20 cellular contexts compared by ENCODE assay signal in genomic region chr2:241194811-241195210, GRCh38.
"Had no signal": no experiment of that assay in that cellular context is flagged by ENCODE, and none has a peak within 500 bp of the region (broad histone marks: within the 10 kb centered on the region; RNA-seq: fewer than 3 reads in every experiment).

No MANE protein-coding gene starts in this region.

- H3K4me3 ChIP-seq: breast epithelium, K562, SK-N-MC had no signal

- ATAC-seq: activated CD4-positive, alpha-beta T cell treated with anti-CD3 and anti-CD28 coated beads for 36 hours; activated CD8-positive, alpha-beta T cell treated with anti-CD3 and anti-CD28 coated beads, Interleukin-2, amount 10 ng/mL, durations not matched to agents 7 days and 5 days; K562 had no signal

- DNase-seq: activated CD4-positive, alpha-beta T cell treated with anti-CD3 and anti-CD28 coated beads for 36 hours; activated CD8-positive, alpha-beta memory T cell treated with anti-CD3 and anti-CD28 coated beads, Interleukin-2, amount 50 U/mL, for 48 hours; activated CD8-positive, alpha-beta T cell treated with anti-CD3 and anti-CD28 coated beads, Interleukin-2, amount 10 ng/mL, durations not matched to agents 7 days and 5 days; activated naive CD4-positive, alpha-beta T cell treated with anti-CD3 and anti-CD28 coated beads, Interleukin-2, amount 50 U/mL, for 16 hours; activated T-cell treated with anti-CD3 and anti-CD28 coated beads, Interleukin-2, amount 50 U/mL, for 1 hour; Karpas-422; MM.1S; NCI-H1105; NCI-H1436; NCI-H1694 treated with DMSO at 0.1 percent for 48 hours; NCI-H2029 treated with DMSO at 0.1 percent for 48 hours; NCI-H345; NCI-H510A; NCI-H526 treated with DMSO at 0.1 percent for 48 hours; NCI-H82; T-helper 1 cell had no signal

- H3K27ac ChIP-seq: breast epithelium, SK-N-MC, VCaP had no signal

- H3K27me3 ChIP-seq: breast epithelium had no signal

- H3K4me1 ChIP-seq: breast epithelium had no signal

- H3K36me3 ChIP-seq: breast epithelium had no signal

- H3K9me3 ChIP-seq: breast epithelium had no signal
